34 cellular contexts compared by ENCODE assay signal in genomic region chr1:4277598-4277997, GRCh38.
"Had no signal": no experiment of that assay in that cellular context is flagged by ENCODE, and none has a peak within 500 bp of the region (broad histone marks: within the 10 kb centered on the region; RNA-seq: fewer than 3 reads in every experiment).

No MANE protein-coding gene starts in this region.

- ATAC-seq: activated naive CD4-positive, alpha-beta T cell treated with anti-CD3 and anti-CD28 coated beads, Interleukin-2, amount 50 U/mL, for 72 hours; activated naive CD8-positive, alpha-beta T cell treated with anti-CD3 and anti-CD28 coated beads, Interleukin-2, amount 50 U/mL, for 24 hours; activated T-cell treated with anti-CD3 and anti-CD28 coated beads, Interleukin-2, amount 50 U/mL, for 4 hours; activated T-cell treated with anti-CD3 and anti-CD28 coated beads, Interleukin-2, amount 50 U/mL, for 72 hours; activated T-helper 17 cell treated with anti-CD3 and anti-CD28 coated beads, Interleukin-2, amount 50 U/mL, for 72 hours; body of pancreas had no signal

- H3K27ac ChIP-seq: adrenal gland, ascending aorta, body of pancreas, brain microvascular endothelial cell, breast epithelium, cardiac muscle cell had no signal

- DNase-seq: activated effector memory CD4-positive, alpha-beta T cell treated with anti-CD3 and anti-CD28 coated beads, Interleukin-2, amount 50 U/mL, for 16 hours; activated effector memory CD4-positive, alpha-beta T cell treated with Interleukin-2 at 50 U/mL for 16 hours; activated gamma-delta T cell; activated gamma-delta T cell treated with Interleukin-2 at 50 U/mL for 16 hours; activated naive CD4-positive, alpha-beta T cell; activated naive CD4-positive, alpha-beta T cell treated with anti-CD3 and anti-CD28 coated beads for 36 hours; activated naive CD4-positive, alpha-beta T cell treated with anti-CD3 and anti-CD28 coated beads, Interleukin-2, amount 10 ng/mL, durations not matched to agents 7 days and 5 days; activated naive CD4-positive, alpha-beta T cell treated with anti-CD3 and anti-CD28 coated beads, Interleukin-2, amount 50 U/mL, for 16 hours; activated naive CD4-positive, alpha-beta T cell treated with Interleukin-2 at 50 U/mL for 16 hours; activated naive CD8-positive, alpha-beta T cell treated with anti-CD3 and anti-CD28 coated beads for 36 hours; activated naive CD8-positive, alpha-beta T cell treated with anti-CD3 and anti-CD28 coated beads, Interleukin-2, amount 10 ng/mL, durations not matched to agents 7 days and 5 days; activated naive CD8-positive, alpha-beta T cell treated with anti-CD3 and anti-CD28 coated beads, Interleukin-2, amount 50 U/mL, for 24 hours; activated T-cell treated with anti-CD3 and anti-CD28 coated beads, Interleukin-2, amount 50 U/mL, for 1 hour; activated T-cell treated with anti-CD3 and anti-CD28 coated beads, Interleukin-2, amount 50 U/mL, for 24 hours; activated T-cell treated with anti-CD3 and anti-CD28 coated beads, Interleukin-2, amount 50 U/mL, for 4 hours; activated T-cell treated with anti-CD3 and anti-CD28 coated beads, Interleukin-2, amount 50 U/mL, for 48 hours; activated T-cell treated with anti-CD3 and anti-CD28 coated beads, Interleukin-2, amount 50 U/mL, for 72 hours; adrenal gland; amniotic stem cell; amygdala; anterior cingulate cortex; aorta; body of pancreas; brain microvascular endothelial cell; caudate nucleus; central memory CD4-positive, alpha-beta T cell; cerebellar nuclear complex had no signal

- H3K4me1 ChIP-seq: adrenal gland, ascending aorta, body of pancreas, breast epithelium had no signal

- H3K4me3 ChIP-seq: adrenal gland, ascending aorta, body of pancreas, breast epithelium, cardiac muscle cell had no signal

- H3K27me3 ChIP-seq: ascending aorta, body of pancreas, brain microvascular endothelial cell, cardiac muscle cell had no signal

- H3K36me3 ChIP-seq: adrenal gland, ascending aorta, brain microvascular endothelial cell, breast epithelium, cardiac muscle cell had no signal

- FAIRE-seq: astrocyte, bronchial epithelial cell had no signal
